Comparison of ENCODE assay signal across 15 cellular contexts in genomic region chr12:59737725-59738463, GRCh38.
DNase-seq lines count a peak whose midpoint lies in the region; ATAC-seq and TF ChIP-seq lines count a peak whose summit lies in the region.
"Had no signal": no experiment of that assay in that cellular context is flagged by ENCODE, and none has a peak within 500 bp of the region (broad histone marks: within the 10 kb centered on the region; RNA-seq: fewer than 3 reads in every experiment).

No MANE protein-coding gene starts in this region.

- intact Hi-C loops in uterus (cut with DNase I; ENCODE audit: low total_unique reads), result no loop called here

- DNase-seq in EL (peak; percentile 42), chondrocyte (ENCODE audit: low spot score) (no peak), osteocyte (ENCODE audit: extremely low spot score, unreplicated experiment) (no peak), NCI-H1092 (lab: John Stamatoyannopoulos, UW) (no peak), GM19238 (ENCODE audit: insufficient read length, low spot score) (no peak), uterus (no peak), NCI-H1436 treated with DMSO at 0.1 percent for 48 hours (lab: John Stamatoyannopoulos, UW) (no peak)
- DNase-seq: activated CD4-positive, alpha-beta T cell treated with anti-CD3 and anti-CD28 coated beads, Interleukin-2, amount 10 ng/mL, durations not matched to agents 24 days and 14 days; activated gamma-delta T cell treated with Interleukin-2 at 50 U/mL for 16 hours; esophagus squamous epithelium; NCI-H345; PC-9; T-helper 17 cell had no signal

- H3K4me3 ChIP-seq in uterus, result no peak overlapping the region
- H3K4me3 ChIP-seq: PC-9 had no signal

- H3K36me3 Mint-ChIP-seq in chondrocyte (ENCODE audit: low read depth), result no peaks in the 10 kb centered on the region
- peaks cover 1% of the 10 kb centered on the region for H3K36me3 Mint-ChIP-seq in osteocyte (ENCODE audit: unreplicated experiment)

- peak; percentile 57 for ATAC-seq in HG03097 (IDR thresholded peaks at IDR 0.05; ENCODE audit: low FRiP score, unreplicated experiment)
- ATAC-seq: T-helper 17 cell had no signal

- H3K27me3 Mint-ChIP-seq in chondrocyte (ENCODE audit: low read depth), result no peaks in the 10 kb centered on the region
- no peaks in the 10 kb centered on the region for H3K27me3 Mint-ChIP-seq in osteocyte (ENCODE audit: unreplicated experiment)
- H3K27me3 Mint-ChIP-seq: activated CD4-positive, alpha-beta T cell treated with anti-CD3 and anti-CD28 coated beads, Interleukin-2, amount 10 ng/mL, durations not matched to agents 24 days and 14 days; stimulated activated naive CD8-positive, alpha-beta T cell treated with anti-CD3 and anti-CD28 coated beads, Interleukin-15, Interleukin-2, amounts not matched to agents 100 ng/mL and 50 ng/mL, for 24 hours; T-helper 17 cell had no signal

- peak overlapping the region in 1 of 2 donors; percentile 7 for H3K27ac ChIP-seq in uterus
- H3K27ac ChIP-seq: PC-9 had no signal

- H3K4me1 Mint-ChIP-seq in chondrocyte (ENCODE audit: low read depth) (peaks cover 20% of the 10 kb centered on the region), osteocyte (ENCODE audit: unreplicated experiment) (peaks cover 32% of the 10 kb centered on the region)

- H3K4me3 Mint-ChIP-seq in chondrocyte (ENCODE audit: unreplicated experiment) (no peak overlapping the region), osteocyte (ENCODE audit: unreplicated experiment) (peak overlapping the region; percentile 63)
- H3K4me3 Mint-ChIP-seq: activated CD4-positive, alpha-beta T cell treated with anti-CD3 and anti-CD28 coated beads, Interleukin-2, amount 10 ng/mL, durations not matched to agents 24 days and 14 days; stimulated activated naive CD8-positive, alpha-beta T cell treated with anti-CD3 and anti-CD28 coated beads, Interleukin-15, Interleukin-2, amounts not matched to agents 100 ng/mL and 50 ng/mL, for 24 hours; T-helper 17 cell had no signal

- no peaks in the 10 kb centered on the region for H3K27me3 ChIP-seq in uterus
- H3K27me3 ChIP-seq: esophagus squamous epithelium had no signal

- no peaks in the 10 kb centered on the region for H3K36me3 ChIP-seq in uterus

- TF ChIP-seq CTCF in chondrocyte (IDR thresholded peaks at IDR 0.05) (no peak), osteocyte (IDR thresholded peaks at IDR 0.05) (no peak), uterus (IDR thresholded peaks at IDR 0.05) (no peak)

- H3K4me1 ChIP-seq in uterus, result no peaks in the 10 kb centered on the region

- H3K9me3 Mint-ChIP-seq in chondrocyte (ENCODE audit: low read depth), result no peaks in the 10 kb centered on the region
- no peaks in the 10 kb centered on the region for H3K9me3 Mint-ChIP-seq in osteocyte (ENCODE audit: unreplicated experiment)
- H3K9me3 Mint-ChIP-seq: activated CD4-positive, alpha-beta T cell treated with anti-CD3 and anti-CD28 coated beads, Interleukin-2, amount 10 ng/mL, durations not matched to agents 24 days and 14 days; stimulated activated naive CD8-positive, alpha-beta T cell treated with anti-CD3 and anti-CD28 coated beads, Interleukin-15, Interleukin-2, amounts not matched to agents 100 ng/mL and 50 ng/mL, for 24 hours had no signal

- no peak for TF ChIP-seq POLR2A in uterus (IDR thresholded peaks at IDR 0.05)

- peak overlapping the region; percentile 1 for H3K27ac Mint-ChIP-seq in chondrocyte (ENCODE audit: unreplicated experiment)
- H3K27ac Mint-ChIP-seq in osteocyte (ENCODE audit: unreplicated experiment), result peak overlapping the region; percentile 68
- H3K27ac Mint-ChIP-seq: activated CD4-positive, alpha-beta T cell treated with anti-CD3 and anti-CD28 coated beads, Interleukin-2, amount 10 ng/mL, durations not matched to agents 24 days and 14 days; stimulated activated naive CD8-positive, alpha-beta T cell treated with anti-CD3 and anti-CD28 coated beads, Interleukin-15, Interleukin-2, amounts not matched to agents 100 ng/mL and 50 ng/mL, for 24 hours; T-helper 17 cell had no signal

- no peaks in the 10 kb centered on the region for H3K9me3 ChIP-seq in uterus
- H3K9me3 ChIP-seq: esophagus squamous epithelium had no signal
